17 cellular contexts compared by ENCODE assay signal in genomic region chrX:42686296-42686695, GRCh38.
A peak's percentile ranks its signal among the peaks of the same experiment; 100 is the strongest.
DNase-seq lines count a peak whose midpoint lies in the region; ATAC-seq, FAIRE-seq and TF ChIP-seq lines count a peak whose summit lies in the region.
"Had no signal": no experiment of that assay in that cellular context is flagged by ENCODE, and none has a peak within 500 bp of the region (broad histone marks: within the 10 kb centered on the region; RNA-seq: fewer than 3 reads in every experiment).

No MANE protein-coding gene starts in this region.

- TF ChIP-seq CTCF in bronchial epithelial cell (IDR thresholded peaks at IDR 0.05; ENCODE audit: insufficient read depth, low read length, severe bottlenecking) (no peak), fibroblast of mammary gland (conservative IDR thresholded peaks at IDR 0.05; ENCODE audit: control insufficient read depth, insufficient read depth, low read depth, low read length) (no peak)

- no peaks in the 10 kb centered on the region for H3K36me3 ChIP-seq in bronchial epithelial cell (ENCODE audit: control insufficient read depth, insufficient read depth, low read length)
- H3K36me3 ChIP-seq: BLaER1 had no signal

- H3K4me3 ChIP-seq in bronchial epithelial cell (ENCODE audit: low read depth, low read length) (no peak overlapping the region), fibroblast of mammary gland (ENCODE audit: control insufficient read depth, low read depth, low read length) (no peak overlapping the region)
- H3K4me3 ChIP-seq: BLaER1 had no signal

- no peak for FAIRE-seq in bronchial epithelial cell (lab: Jason Lieb, UNC)
- FAIRE-seq: A204.1, GM12891, H1 had no signal

- ATAC-seq in GM19452 (IDR thresholded peaks at IDR 0.05; ENCODE audit: unreplicated experiment) (no peak), GM19467 (IDR thresholded peaks at IDR 0.05; ENCODE audit: unreplicated experiment) (no peak), GM18519 (IDR thresholded peaks at IDR 0.05; ENCODE audit: low FRiP score, unreplicated experiment) (no peak)

- DNase-seq in HS-5 (ENCODE audit: low read depth) (peak; percentile 26), bronchial epithelial cell (ENCODE audit: low read depth) (peak; percentile 61), fibroblast of mammary gland (ENCODE audit: low read depth) (peak; percentile 15), DMS153 treated with DMSO at 0.1 percent for 48 hours (lab: John Stamatoyannopoulos, UW; ENCODE audit: unreplicated experiment) (no peak)
- DNase-seq: CD4-positive, alpha-beta memory T cell; DMS53; DND-41; EL; H9; KG1 had no signal

- no peaks in the 10 kb centered on the region for H3K27me3 ChIP-seq in bronchial epithelial cell (ENCODE audit: control insufficient read depth, insufficient read depth, low read length)
